Comparison of ENCODE assay signal across 18 cellular contexts in genomic region chr17:1731194-1731506, GRCh38. TPM values are rescaled to one million over a fixed set of nuclear protein-coding genes. Genes with fewer than 3 reads are reported as not detected.
DNase-seq lines count a peak whose midpoint lies in the region; ATAC-seq and TF ChIP-seq lines count a peak whose summit lies in the region.
"Had no signal": no experiment of that assay in that cellular context is flagged by ENCODE, and none has a peak within 500 bp of the region (broad histone marks: within the 10 kb centered on the region; RNA-seq: fewer than 3 reads in every experiment).

No MANE protein-coding gene starts in this region.

- H3K9me3 ChIP-seq in Peyer's patch (no peaks in the 10 kb centered on the region), prostate gland (no peaks in the 10 kb centered on the region)
- H3K9me3 ChIP-seq: BLaER1 treated with 17β-estradiol and CSF1 and Interleukin-3, amounts not matched to agents 10 nM and 100 nM; HAP-1; mucosa of descending colon had no signal

- intact Hi-C loops in dendritic cell treated with granulocyte-macrophage colony-stimulating factor and Interleukin-4, amounts not matched to agents 40 ng/mL and 50 ng/mL, for 4 days (cut with micrococcal nuclease) = no loop called here
- intact Hi-C loops in prostate gland (cut with DNase I) = no loop called here

- no peaks in the 10 kb centered on the region for H3K27me3 Mint-ChIP-seq in dendritic cell treated with granulocyte-macrophage colony-stimulating factor and Interleukin-4, amounts not matched to agents 40 ng/mL and 50 ng/mL, for 4 days
- H3K27me3 Mint-ChIP-seq in T-cell = no peaks in the 10 kb centered on the region
- no peaks in the 10 kb centered on the region for H3K27me3 Mint-ChIP-seq in stimulated activated naive CD8-positive, alpha-beta T cell treated with anti-CD3 and anti-CD28 coated beads, Interleukin-15, amount 100 ng/mL, for 72 hours
- H3K27me3 Mint-ChIP-seq: brain had no signal

- no peaks in the 10 kb centered on the region for H3K9me3 Mint-ChIP-seq in dendritic cell treated with granulocyte-macrophage colony-stimulating factor and Interleukin-4, amounts not matched to agents 40 ng/mL and 50 ng/mL, for 4 days
- no peaks in the 10 kb centered on the region for H3K9me3 Mint-ChIP-seq in T-cell
- H3K9me3 Mint-ChIP-seq in stimulated activated naive CD8-positive, alpha-beta T cell treated with anti-CD3 and anti-CD28 coated beads, Interleukin-15, amount 100 ng/mL, for 72 hours = no peaks in the 10 kb centered on the region
- no peaks in the 10 kb centered on the region for H3K9me3 Mint-ChIP-seq in activated naive CD4-positive, alpha-beta T cell treated with anti-CD3 and anti-CD28 coated beads, Interleukin-2, amount 50 U/mL, for 72 hours
- H3K9me3 Mint-ChIP-seq: brain had no signal

- CTCF ChIA-PET in T-cell (lab: Charles Lee) = no interaction called here

- no peaks in the 10 kb centered on the region for H3K27me3 ChIP-seq in Peyer's patch
- H3K27me3 ChIP-seq in prostate gland (replicated peaks; ENCODE audit: insufficient read depth) = no peaks in the 10 kb centered on the region
- H3K27me3 ChIP-seq: BLaER1 treated with 17β-estradiol and CSF1 and Interleukin-3, amounts not matched to agents 10 nM and 100 nM had no signal

- H3K4me1 ChIP-seq in Peyer's patch = peaks cover 0 to 25% (median 7%) of the 10 kb centered on the region in 4 donors
- peaks cover 14% of the 10 kb centered on the region for H3K4me1 ChIP-seq in prostate gland (replicated peaks)
- no peaks in the 10 kb centered on the region for H3K4me1 ChIP-seq in urinary bladder (ENCODE audit: insufficient read depth)
- H3K4me1 ChIP-seq: HAP-1 had no signal

- H3K36me3 ChIP-seq in Peyer's patch = peaks cover 0 to 66% (median 0%) of the 10 kb centered on the region in 3 donors
- H3K36me3 ChIP-seq in prostate gland = peaks cover 0 to 17% of the 10 kb centered on the region in 2 donors
- peaks cover 3% of the 10 kb centered on the region for H3K36me3 ChIP-seq in urinary bladder (ENCODE audit: insufficient read depth)

- peaks cover 100% of the 10 kb centered on the region for H3K36me3 Mint-ChIP-seq in dendritic cell treated with granulocyte-macrophage colony-stimulating factor and Interleukin-4, amounts not matched to agents 40 ng/mL and 50 ng/mL, for 4 days (ENCODE audit: low read depth)
- H3K36me3 Mint-ChIP-seq in T-cell = peaks cover 18% of the 10 kb centered on the region
- no peaks in the 10 kb centered on the region for H3K36me3 Mint-ChIP-seq in activated naive CD4-positive, alpha-beta T cell treated with anti-CD3 and anti-CD28 coated beads, Interleukin-2, amount 50 U/mL, for 72 hours

- POLR2A ChIA-PET in T-cell (lab: Charles Lee) = no interaction called here

- peaks cover 90% of the 10 kb centered on the region for H3K4me1 Mint-ChIP-seq in dendritic cell treated with granulocyte-macrophage colony-stimulating factor and Interleukin-4, amounts not matched to agents 40 ng/mL and 50 ng/mL, for 4 days (ENCODE audit: low read depth)
- peaks cover 9 to 32% (median 23%) of the 10 kb centered on the region in 3 donors for H3K4me1 Mint-ChIP-seq in T-cell
- peaks cover 43% of the 10 kb centered on the region for H3K4me1 Mint-ChIP-seq in stimulated activated naive CD8-positive, alpha-beta T cell treated with anti-CD3 and anti-CD28 coated beads, Interleukin-15, amount 100 ng/mL, for 72 hours

- H3K4me3 ChIP-seq in Peyer's patch (no peak overlapping the region), prostate gland (no peak overlapping the region), urinary bladder (ENCODE audit: low read depth, low read length) (no peak overlapping the region)
- H3K4me3 ChIP-seq: BLaER1 treated with 17β-estradiol and CSF1 and Interleukin-3, amounts not matched to agents 10 nM and 100 nM; HAP-1; mucosa of descending colon had no signal

- WGBS in prostate gland = 58% methylated on average over 9 of the region's 10 CpGs
- WGBS in urinary bladder = 77% methylated on average over 10 of the region's 10 CpGs

- no peak overlapping the region for H3K4me3 Mint-ChIP-seq in dendritic cell treated with granulocyte-macrophage colony-stimulating factor and Interleukin-4, amounts not matched to agents 40 ng/mL and 50 ng/mL, for 4 days
- H3K4me3 Mint-ChIP-seq in T-cell = no peak overlapping the region
- no peak overlapping the region for H3K4me3 Mint-ChIP-seq in stimulated activated naive CD8-positive, alpha-beta T cell treated with anti-CD3 and anti-CD28 coated beads, Interleukin-15, amount 100 ng/mL, for 72 hours
- H3K4me3 Mint-ChIP-seq: brain had no signal

- TF ChIP-seq CTCF in Peyer's patch (IDR thresholded peaks at IDR 0.05) (no peak), prostate gland (IDR thresholded peaks at IDR 0.05) (no peak)

- no peak for DNase-seq in Peyer's patch
- no peak for DNase-seq in prostate gland (ENCODE audit: low spot score)
- DNase-seq in T-cell = no peak
- DNase-seq in stimulated activated naive CD8-positive, alpha-beta T cell treated with anti-CD3 and anti-CD28 coated beads, Interleukin-15, amount 100 ng/mL, for 72 hours = no peak
- no peak for DNase-seq in activated naive CD4-positive, alpha-beta T cell treated with anti-CD3 and anti-CD28 coated beads, Interleukin-2, amount 50 U/mL, for 72 hours (ENCODE audit: low spot score in 2 of 2)
- DNase-seq: activated CD4-positive, alpha-beta T cell treated with anti-CD3 and anti-CD28 coated beads, Interleukin-2, amount 50 U/mL, for 1 hour; activated naive CD4-positive, alpha-beta T cell treated with anti-CD3 and anti-CD28 coated beads, Interleukin-2, amount 50 U/mL, for 16 hours; effector CD4-positive, alpha-beta T cell; MM.1S; NCI-H2029; NCI-H510A; occipital lobe had no signal

- H3K27ac ChIP-seq in Peyer's patch (peak overlapping the region; percentile 73 to 93 (median 88)), prostate gland (peak overlapping the region; percentile 91 to 93), urinary bladder (ENCODE audit: low read depth) (peak overlapping the region; percentile 92)

- TF ChIP-seq POLR2A in Peyer's patch (IDR thresholded peaks at IDR 0.05) (no peak), prostate gland (IDR thresholded peaks at IDR 0.05) (peak; percentile 13)

- peak overlapping the region; percentile 86 for H3K27ac Mint-ChIP-seq in dendritic cell treated with granulocyte-macrophage colony-stimulating factor and Interleukin-4, amounts not matched to agents 40 ng/mL and 50 ng/mL, for 4 days
- no peak overlapping the region for H3K27ac Mint-ChIP-seq in T-cell
- H3K27ac Mint-ChIP-seq in stimulated activated naive CD8-positive, alpha-beta T cell treated with anti-CD3 and anti-CD28 coated beads, Interleukin-15, amount 100 ng/mL, for 72 hours = no peak overlapping the region
- H3K27ac Mint-ChIP-seq in activated naive CD4-positive, alpha-beta T cell treated with anti-CD3 and anti-CD28 coated beads, Interleukin-2, amount 50 U/mL, for 72 hours = no peak overlapping the region

- no peak for ATAC-seq in T-cell (replicated peaks in 1 of 4)
- ATAC-seq in stimulated activated naive CD8-positive, alpha-beta T cell treated with anti-CD3 and anti-CD28 coated beads, Interleukin-15, amount 100 ng/mL, for 72 hours = no peak
- no peak for ATAC-seq in activated naive CD4-positive, alpha-beta T cell treated with anti-CD3 and anti-CD28 coated beads, Interleukin-2, amount 50 U/mL, for 72 hours

RNA-seq across cellular contexts. Expression of gene WDR81, which starts 6.6 kb away (rescaled TPM):
- 10 to 100 TPM; 37.1 to 83.3 (median 59.2) TPM for total RNA-seq in Peyer's patch
- total RNA-seq in prostate gland = 10 to 100 TPM; 39.2 to 72.9 TPM
- total RNA-seq in urinary bladder = 11.8 TPM
- polyA plus RNA-seq in urinary bladder = 37.7 TPM
- total RNA-seq in T-cell = 10 to 100 TPM; 41.4 to 76.0 (median 63.1) TPM
- total RNA-seq in activated naive CD4-positive, alpha-beta T cell treated with anti-CD3 and anti-CD28 coated beads, Interleukin-2, amount 50 U/mL, for 72 hours = 10 to 100 TPM; 11.4 to 13.4 TPM

RNA-seq across cellular contexts. Expression of gene SERPINF2, which starts 11.5 kb away (rescaled TPM):
- 1 to 10 TPM; 4.0 to 9.6 (median 5.6) TPM for total RNA-seq in Peyer's patch
- total RNA-seq in prostate gland = 10 to 100 TPM; 30.4 to 56.1 TPM
- total RNA-seq in urinary bladder = 0.37 TPM
- polyA plus RNA-seq in urinary bladder = 21.3 TPM
- 1 to 10 TPM in 4 of 5 donors, under 1 TPM in 1; 0.86 to 2.9 (median 1.4) TPM for total RNA-seq in T-cell
- under 1 TPM in 1 of 2 donors, not detected in 1; 0.36 TPM for total RNA-seq in activated naive CD4-positive, alpha-beta T cell treated with anti-CD3 and anti-CD28 coated beads, Interleukin-2, amount 50 U/mL, for 72 hours

RNA-seq across cellular contexts. Expression of gene TLCD2, which starts 21.0 kb away (rescaled TPM):
- total RNA-seq in Peyer's patch = 10 to 100 TPM in 3 of 4 donors, 1 to 10 TPM in 1; 8.3 to 37.8 (median 19.5) TPM
- 1 to 10 TPM; 2.3 TPM for total RNA-seq in prostate gland
- total RNA-seq in urinary bladder = 3.8 TPM
- polyA plus RNA-seq in urinary bladder = 4.6 TPM
- under 1 TPM; 0.25 to 0.82 (median 0.59) TPM for total RNA-seq in T-cell
- total RNA-seq in activated naive CD4-positive, alpha-beta T cell treated with anti-CD3 and anti-CD28 coated beads, Interleukin-2, amount 50 U/mL, for 72 hours = under 1 TPM; 0.10 to 0.25 TPM

RNA-seq across cellular contexts. Expression of gene SERPINF1, which starts 30.7 kb away (rescaled TPM):
- total RNA-seq in Peyer's patch (100 to 1,000 TPM in 1 of 4 donors, 10 to 100 TPM in 3; 28.7 to 306 (median 81.6) TPM), prostate gland (1,000 to 10,000 TPM in 1 of 2 donors, 100 to 1,000 TPM in 1; 119 to 2,127 TPM), urinary bladder (303 TPM), T-cell (1 to 10 TPM in 4 of 5 donors, under 1 TPM in 1; 0.68 to 8.9 (median 4.4) TPM)
- polyA plus RNA-seq in urinary bladder = 701 TPM
- total RNA-seq in activated naive CD4-positive, alpha-beta T cell treated with anti-CD3 and anti-CD28 coated beads, Interleukin-2, amount 50 U/mL, for 72 hours = under 1 TPM in 1 of 2 donors, not detected in 1; 0.41 TPM

RNA-seq across cellular contexts. Expression of gene PRPF8, which starts 46.5 kb away (rescaled TPM):
- total RNA-seq in Peyer's patch = 100 to 1,000 TPM; 138 to 390 (median 226) TPM
- 100 to 1,000 TPM; 235 to 321 TPM for total RNA-seq in prostate gland
- 107 TPM for total RNA-seq in urinary bladder
- 125 TPM for polyA plus RNA-seq in urinary bladder
- 100 to 1,000 TPM; 387 to 543 (median 409) TPM for total RNA-seq in T-cell
- total RNA-seq in activated naive CD4-positive, alpha-beta T cell treated with anti-CD3 and anti-CD28 coated beads, Interleukin-2, amount 50 U/mL, for 72 hours = 100 to 1,000 TPM; 414 to 433 TPM
